Comparison of ENCODE assay signal across 12 cellular contexts in genomic region chr21:38659936-38660332, GRCh38.
DNase-seq lines count a peak whose midpoint lies in the region; ATAC-seq and TF ChIP-seq lines count a peak whose summit lies in the region.
"Had no signal": no experiment of that assay in that cellular context is flagged by ENCODE, and none has a peak within 500 bp of the region (broad histone marks: within the 10 kb centered on the region; RNA-seq: fewer than 3 reads in every experiment).

No MANE protein-coding gene starts in this region.

- TF ChIP-seq CTCF in spleen (IDR thresholded peaks at IDR 0.05 in 8 of 11, conservative IDR thresholded peaks at IDR 0.05 in 3 of 11) (no peak), GM13976 (IDR thresholded peaks at IDR 0.05; ENCODE audit: borderline replicate concordance, control extremely low read depth, extremely low read depth, insufficient read depth, missing control alignments) (no peak)

- peaks cover 63% of the 10 kb centered on the region for H3K27me3 Mint-ChIP-seq in activated CD8-positive, alpha-beta T cell treated with anti-CD3 and anti-CD28 coated beads, Interleukin-2, amount 10 ng/mL, durations not matched to agents 7 days and 5 days (ENCODE audit: low read depth)

- no peak overlapping the region for H3K27ac Mint-ChIP-seq in activated CD8-positive, alpha-beta T cell treated with anti-CD3 and anti-CD28 coated beads, Interleukin-2, amount 10 ng/mL, durations not matched to agents 7 days and 5 days

- peaks cover 0 to 64% (median 21%) of the 10 kb centered on the region in 7 donors for H3K27me3 ChIP-seq in spleen (replicated peaks in 1 of 7)

- WGBS in spleen, 5 donors: 33 to 40% (median 38%) methylated on average over 15 to 16 of the region's 16 CpGs

- POLR2A ChIA-PET in activated CD8-positive, alpha-beta T cell treated with anti-CD3 and anti-CD28 coated beads, Interleukin-2, amount 10 ng/mL, durations not matched to agents 7 days and 5 days (lab: Charles Lee): no interaction called here

- peaks cover 11% of the 10 kb centered on the region for H3K4me1 Mint-ChIP-seq in activated CD8-positive, alpha-beta T cell treated with anti-CD3 and anti-CD28 coated beads, Interleukin-2, amount 10 ng/mL, durations not matched to agents 7 days and 5 days (ENCODE audit: low read depth)

- H3K27ac ChIP-seq in spleen: peak overlapping the region in 1 of 8 donors; percentile 75
- H3K27ac ChIP-seq: 22Rv1 had no signal

- DNase-seq in DMS53 (lab: John Stamatoyannopoulos, UW) (peak; percentile 29), DMS53 treated with DMSO at 0.1 percent for 48 hours (lab: John Stamatoyannopoulos, UW; ENCODE audit: unreplicated experiment) (no peak), spleen (no peak), cerebellum (ENCODE audit: low spot score) (no peak), NCI-H1694 treated with DMSO at 0.1 percent for 48 hours (lab: John Stamatoyannopoulos, UW) (no peak), GM13976 (ENCODE audit: low spot score) (no peak)
- DNase-seq in activated CD8-positive, alpha-beta T cell treated with anti-CD3 and anti-CD28 coated beads, Interleukin-2, amount 10 ng/mL, durations not matched to agents 7 days and 5 days: no peak
- DNase-seq: occipital lobe, SW 1271 had no signal

- H3K9me3 ChIP-seq in iPS-18c (ENCODE audit: control insufficient read depth, insufficient read depth, low read length) (no peaks in the 10 kb centered on the region), spleen (no peaks in the 10 kb centered on the region)
- H3K9me3 ChIP-seq: HAP-1 had no signal

- no peaks in the 10 kb centered on the region for H3K9me3 Mint-ChIP-seq in activated CD8-positive, alpha-beta T cell treated with anti-CD3 and anti-CD28 coated beads, Interleukin-2, amount 10 ng/mL, durations not matched to agents 7 days and 5 days (ENCODE audit: insufficient read depth)

- in situ Hi-C loops in GM13976 (cut with MboI; ENCODE audit: low sequenced_read_pairs, unreplicated experiment): no loop called here

- no peaks in the 10 kb centered on the region for H3K36me3 ChIP-seq in spleen
- H3K36me3 ChIP-seq: HAP-1 had no signal

- CTCF ChIA-PET in activated CD8-positive, alpha-beta T cell treated with anti-CD3 and anti-CD28 coated beads, Interleukin-2, amount 10 ng/mL, durations not matched to agents 7 days and 5 days (lab: Charles Lee): no interaction called here

- intact Hi-C loops in spleen (cut with DNase I; ENCODE audit: low total_unique reads): no loop called here

- peak overlapping the region; percentile 66 for H3K4me3 ChIP-seq in iPS-18c (ENCODE audit: insufficient read depth, low read depth, low read length)
- H3K4me3 ChIP-seq in spleen: peak overlapping the region in 7 of 8 donors; percentile 43 to 78 (median 58)
- H3K4me3 ChIP-seq: HAP-1 had no signal

- ATAC-seq in activated CD8-positive, alpha-beta T cell treated with anti-CD3 and anti-CD28 coated beads, Interleukin-2, amount 10 ng/mL, durations not matched to agents 7 days and 5 days: no peak

- H3K36me3 Mint-ChIP-seq in activated CD8-positive, alpha-beta T cell treated with anti-CD3 and anti-CD28 coated beads, Interleukin-2, amount 10 ng/mL, durations not matched to agents 7 days and 5 days (ENCODE audit: low read depth): no peaks in the 10 kb centered on the region

- H3K4me3 Mint-ChIP-seq in activated CD8-positive, alpha-beta T cell treated with anti-CD3 and anti-CD28 coated beads, Interleukin-2, amount 10 ng/mL, durations not matched to agents 7 days and 5 days: peak overlapping the region; percentile 37

- TF ChIP-seq POLR2A in spleen (IDR thresholded peaks at IDR 0.05): no peak

- peaks cover 9 to 28% (median 21%) of the 10 kb centered on the region in 6 donors for H3K4me1 ChIP-seq in spleen
- H3K4me1 ChIP-seq: HAP-1 had no signal
